In genomic region chr14:104107611-104108569, GRCh38 we compare ENCODE assay signal across 8 cellular contexts. TPM values are rescaled to one million over a fixed set of nuclear protein-coding genes. Genes with fewer than 3 reads are reported as not detected.
DNase-seq lines count a peak whose midpoint lies in the region; ATAC-seq and TF ChIP-seq lines count a peak whose summit lies in the region.
"Had no signal": no experiment of that assay in that cellular context is flagged by ENCODE, and none has a peak within 500 bp of the region (broad histone marks: within the 10 kb centered on the region; RNA-seq: fewer than 3 reads in every experiment).

No MANE protein-coding gene starts in this region.

- no peaks in the 10 kb centered on the region for H3K79me2 ChIP-seq in hepatocyte

- TF ChIP-seq CTCF in HEK293 (tag by site-specific recombination; IDR thresholded peaks at IDR 0.05) (no peak), hepatocyte (IDR thresholded peaks at IDR 0.05; ENCODE audit: poor library complexity) (no peak), sigmoid colon (IDR thresholded peaks at IDR 0.05) (no peak)

- 75% methylated on average over 28 of the region's 32 CpGs for WGBS in hepatocyte (ENCODE audit: low lambda C conversion rate, missing lambda C conversion rate)
- 33 to 64% methylated on average over 32 of the region's 32 CpGs for WGBS in sigmoid colon, 2 donors

- intact Hi-C loops in sigmoid colon (cut with DNase I): no loop called here

- H2AFZ ChIP-seq in hepatocyte: no peak overlapping the region

- POLR2A ChIA-PET in HEK293 (lab: Yijun Ruan, JAX): no interaction called here

- TF ChIP-seq EP300 in sigmoid colon (IDR thresholded peaks at IDR 0.05): no peak

- H3K4me2 ChIP-seq in hepatocyte: no peak overlapping the region

- no peak for TF ChIP-seq POLR2A in sigmoid colon (IDR thresholded peaks at IDR 0.05)

- CTCF ChIA-PET in HEK293 (lab: Yijun Ruan, JAX): interaction anchor here (1.5 kb wide), 1 partner anchor 11 kb away, joined by 4 read pairs; no protein-coding TSS in a partner anchor

- no peaks in the 10 kb centered on the region for H4K20me1 ChIP-seq in hepatocyte (ENCODE audit: insufficient read depth, poor library complexity, severe bottlenecking)

- no peaks in the 10 kb centered on the region for H3K27me3 ChIP-seq in hepatocyte
- no peaks in the 10 kb centered on the region for H3K27me3 ChIP-seq in sigmoid colon

- H3K27ac ChIP-seq in HEK293 (ENCODE audit: extremely low read depth, low read depth, low read length): no peak overlapping the region
- H3K27ac ChIP-seq in hepatocyte: no peak overlapping the region
- H3K27ac ChIP-seq in sigmoid colon: no peak overlapping the region

- DNase-seq in SW480 (ENCODE audit: low spot score): peak; percentile 70
- peak; percentile 68 for DNase-seq in hepatocyte (ENCODE audit: low spot score)
- DNase-seq in sigmoid colon: peak; percentile 47
- no peak for DNase-seq in cerebellar cortex (ENCODE audit: low spot score)
- no peak for DNase-seq in GM19238 (ENCODE audit: insufficient read length, low spot score)

- H3K9me3 ChIP-seq in HEK293 (ENCODE audit: control insufficient read depth, insufficient read depth, low read depth, low read length): no peaks in the 10 kb centered on the region
- H3K9me3 ChIP-seq in hepatocyte (ENCODE audit: low read depth): no peaks in the 10 kb centered on the region
- no peaks in the 10 kb centered on the region for H3K9me3 ChIP-seq in sigmoid colon
- H3K9me3 ChIP-seq: Caco-2 had no signal

- H3K36me3 ChIP-seq in HEK293 (ENCODE audit: control insufficient read depth in 2 of 2, insufficient read depth in 1 of 2, low read length in 2 of 2) (no peaks in the 10 kb centered on the region), hepatocyte (replicated peaks; ENCODE audit: insufficient read depth, low read depth) (no peaks in the 10 kb centered on the region), sigmoid colon (no peaks in the 10 kb centered on the region)

- no peak for ATAC-seq in HG03196 (IDR thresholded peaks at IDR 0.05; ENCODE audit: unreplicated experiment)

- no peaks in the 10 kb centered on the region for H3K9me2 ChIP-seq in hepatocyte (replicated peaks; ENCODE audit: insufficient read depth)

- no peak overlapping the region for H3K4me3 ChIP-seq in HEK293 (ENCODE audit: low read depth, low read length)
- no peak overlapping the region for H3K4me3 ChIP-seq in hepatocyte
- H3K4me3 ChIP-seq in sigmoid colon: no peak overlapping the region

- no peaks in the 10 kb centered on the region for H3K4me1 ChIP-seq in HEK293 (ENCODE audit: control insufficient read depth, insufficient read depth, low read length)
- no peaks in the 10 kb centered on the region for H3K4me1 ChIP-seq in hepatocyte (ENCODE audit: insufficient read depth)
- H3K4me1 ChIP-seq in sigmoid colon: no peaks in the 10 kb centered on the region
- H3K4me1 ChIP-seq: Caco-2 had no signal

TF ChIP-seq in HEK293, 187 proteins besides CTCF, POLR2A, EP300 and RAD21:
- no peak for TF ChIP-seq ZBTB7A (tag by site-specific recombination; IDR thresholded peaks at IDR 0.05; ENCODE audit: low read depth)
- TF ChIP-seq ZNF239 (tag by site-specific recombination; IDR thresholded peaks at IDR 0.05): no peak
- no peak for TF ChIP-seq ZNF23 (tag by site-specific recombination; IDR thresholded peaks at IDR 0.05; ENCODE audit: borderline replicate concordance)
- no peak for TF ChIP-seq ZNF830 (tag by site-specific recombination; IDR thresholded peaks at IDR 0.05; ENCODE audit: low read depth)
- TF ChIP-seq ZIC2 (tag by site-specific recombination; IDR thresholded peaks at IDR 0.05): peak; percentile 51
- TF ChIP-seq EGR2 (tag by site-specific recombination; IDR thresholded peaks at IDR 0.05; ENCODE audit: low read depth): peak; percentile 90
- TF ChIP-seq ZNF473 (tag by site-specific recombination; IDR thresholded peaks at IDR 0.05): no peak
- TF ChIP-seq PRDM1 (tag by site-specific recombination; IDR thresholded peaks at IDR 0.05): no peak
- no peak for TF ChIP-seq ZNF416 (tag by site-specific recombination; IDR thresholded peaks at IDR 0.05)
- no peak for TF ChIP-seq MYNN (tag by site-specific recombination; IDR thresholded peaks at IDR 0.05; ENCODE audit: borderline replicate concordance)
- TF ChIP-seq ZNF175 (tag by site-specific recombination; IDR thresholded peaks at IDR 0.05): no peak
- TF ChIP-seq ZNF558 (tag by site-specific recombination; IDR thresholded peaks at IDR 0.05): no peak
- no peak for TF ChIP-seq KLF10 (tag by site-specific recombination; IDR thresholded peaks at IDR 0.05)
- peak; percentile 93 for TF ChIP-seq ZFHX2 (tag by site-specific recombination; conservative IDR thresholded peaks at IDR 0.05)
- TF ChIP-seq ZNF248 (tag by site-specific recombination; IDR thresholded peaks at IDR 0.05): no peak
- TF ChIP-seq OSR2 (tag by site-specific recombination; IDR thresholded peaks at IDR 0.05): no peak
- no peak for TF ChIP-seq ZNF555 (tag by site-specific recombination; conservative IDR thresholded peaks at IDR 0.05)
- TF ChIP-seq KLF1 (tag by site-specific recombination; IDR thresholded peaks at IDR 0.05): peak; percentile 58; the same call in 1 of the 2 replicates
- peak; percentile 26; the same call in 1 of the 2 replicates for TF ChIP-seq ZNF335 (tag by site-specific recombination; conservative IDR thresholded peaks at IDR 0.05)

RNA-seq across cellular contexts. Expression of gene ASPG, which starts 22.4 kb away (rescaled TPM):
- total RNA-seq in hepatocyte (4.9 and 5.9 TPM in 2 replicates), sigmoid colon (under 1 TPM in 3 of 4 donors, not detected in 1; 0.14 to 0.83 (median 0.36) TPM)
- polyA plus RNA-seq in hepatocyte (14.7 and 20.3 TPM in 2 replicates), sigmoid colon (10 to 100 TPM in 1 of 3 donors, 1 to 10 TPM in 2; 6.2 to 24.6 (median 8.1) TPM)
- total RNA-seq: Caco-2 had no signal

RNA-seq across cellular contexts. Expression of gene KIF26A, which starts 30.5 kb away (rescaled TPM):
- total RNA-seq in hepatocyte: 5.0 and 6.1 TPM in 2 replicates
- polyA plus RNA-seq in hepatocyte: 3.5 and 4.4 TPM in 2 replicates
- 1 to 10 TPM; 1.3 to 2.7 (median 2.3) TPM for total RNA-seq in sigmoid colon
- 1 to 10 TPM in 2 of 3 donors, under 1 TPM in 1; 0.60 to 4.2 (median 1.4) TPM for polyA plus RNA-seq in sigmoid colon

Comparison
In these comparisons a context has a peak if more than half of its experiments do, and no peak if none do; other contexts are left out.
1. DNase-seq: peak in SW480 (single experiment), hepatocyte (single experiment) and sigmoid colon (single experiment); none in cerebellar cortex (single experiment) and GM19238 (single experiment).